Comparison of ENCODE assay signal across 8 cellular contexts in genomic region chr17:18038149-18038850, GRCh38. TPM values are rescaled to one million over a fixed set of nuclear protein-coding genes. Genes with fewer than 3 reads are reported as not detected.
DNase-seq lines count a peak whose midpoint lies in the region; ATAC-seq and TF ChIP-seq lines count a peak whose summit lies in the region.

No MANE protein-coding gene starts in this region.

- H3K27ac Mint-ChIP-seq in T-helper 17 cell (peak overlapping the region; percentile 89), endodermal cell (peak overlapping the region; percentile 93)

- peaks cover 3% of the 10 kb centered on the region for H3K36me3 Mint-ChIP-seq in T-helper 17 cell (ENCODE audit: low read depth)
- H3K36me3 Mint-ChIP-seq in endodermal cell (ENCODE audit: low read depth): peaks cover 3% of the 10 kb centered on the region

- intact Hi-C loops in left ventricle myocardium inferior (cut with micrococcal nuclease): loop anchor here (10.0 kb wide), 1 partner anchor 143 kb away; no protein-coding TSS in a partner anchor
- intact Hi-C loops in left cardiac atrium (cut with DNase I): loop anchor here (5.0 to 10.0 kb wide), 5 partner anchors 113 to 361 kb away; no protein-coding TSS in a partner anchor

- H3K4me3 ChIP-seq in left ventricle myocardium inferior: peak overlapping the region; percentile 88
- H3K4me3 ChIP-seq in endodermal cell (ENCODE audit: low read length): peak overlapping the region; percentile 97
- peak overlapping the region; percentile 83 for H3K4me3 ChIP-seq in neuron (ENCODE audit: low read length)

- H3K4me3 Mint-ChIP-seq in T-helper 17 cell: peak overlapping the region; percentile 100
- H3K4me3 Mint-ChIP-seq in endodermal cell: peak overlapping the region; percentile 92

- peak overlapping the region; percentile 56 for H2AFZ ChIP-seq in neuron (ENCODE audit: low read depth, low read length)

- TF ChIP-seq CTCF in left ventricle myocardium inferior (IDR thresholded peaks at IDR 0.05; ENCODE audit: borderline replicate concordance): no peak
- no peak for TF ChIP-seq CTCF in endodermal cell (conservative IDR thresholded peaks at IDR 0.05)

- H3K27me3 Mint-ChIP-seq in T-helper 17 cell: no peaks in the 10 kb centered on the region
- no peaks in the 10 kb centered on the region for H3K27me3 Mint-ChIP-seq in endodermal cell (ENCODE audit: insufficient read depth)

- H3K27me3 ChIP-seq in left ventricle myocardium inferior (ENCODE audit: low read depth): no peaks in the 10 kb centered on the region
- no peaks in the 10 kb centered on the region for H3K27me3 ChIP-seq in endodermal cell (ENCODE audit: control insufficient read depth, insufficient read depth, low read length, poor library complexity, severe bottlenecking)
- no peaks in the 10 kb centered on the region for H3K27me3 ChIP-seq in neuron (ENCODE audit: insufficient read depth, low read length)

- H3K9me3 ChIP-seq in left ventricle myocardium inferior (replicated peaks) (no peaks in the 10 kb centered on the region), T-helper 17 cell (ENCODE audit: control insufficient read depth, low read length, poor library complexity, severe bottlenecking) (no peaks in the 10 kb centered on the region), endodermal cell (ENCODE audit: control insufficient read depth, low read length) (no peaks in the 10 kb centered on the region), neuron (ENCODE audit: low read length) (no peaks in the 10 kb centered on the region)

- DNase-seq in left ventricle myocardium inferior (no peak), left cardiac atrium (no peak), T-helper 17 cell (no peak), endodermal cell (peak; percentile 68), 8988T (no peak), AG20443 (ENCODE audit: low spot score) (no peak)

- ATAC-seq in left cardiac atrium (no peak), T-helper 17 cell (no peak), GM19463 (IDR thresholded peaks at IDR 0.05; ENCODE audit: unreplicated experiment) (no peak)

- no peaks in the 10 kb centered on the region for H3K36me3 ChIP-seq in left ventricle myocardium inferior
- peaks cover 36% of the 10 kb centered on the region for H3K36me3 ChIP-seq in endodermal cell (ENCODE audit: control insufficient read depth, insufficient read depth, low read length)
- H3K36me3 ChIP-seq in neuron (ENCODE audit: insufficient read depth, low read length): no peaks in the 10 kb centered on the region

- H3K9ac ChIP-seq in endodermal cell (ENCODE audit: extremely low read depth, low read length, poor library complexity, severe bottlenecking): peak overlapping the region; percentile 90

- H3K4me1 ChIP-seq in left ventricle myocardium inferior (peaks cover 68% of the 10 kb centered on the region), endodermal cell (ENCODE audit: control insufficient read depth, insufficient read depth, low read length) (peaks cover 5% of the 10 kb centered on the region), neuron (ENCODE audit: insufficient read depth, low read length) (peaks cover 31% of the 10 kb centered on the region)

- WGBS in endodermal cell (ENCODE audit: insufficient coverage in 1 of 2, insufficient read length in 1 of 2), 2 experiments: 5 to 6% methylated on average over 11 to 12 of the region's 13 CpGs

- H3K4me1 Mint-ChIP-seq in T-helper 17 cell (peaks cover 48% of the 10 kb centered on the region), endodermal cell (peaks cover 51% of the 10 kb centered on the region)

- no peaks in the 10 kb centered on the region for H3K9me3 Mint-ChIP-seq in endodermal cell

- H3K27ac ChIP-seq in left ventricle myocardium inferior (replicated peaks) (peak overlapping the region; percentile 89), endodermal cell (ENCODE audit: low read depth, low read length) (no peak overlapping the region)

RNA-seq across cellular contexts. Expression of gene ATPAF2, which starts 0.7 kb away (rescaled TPM):
- total RNA-seq in left ventricle myocardium inferior (37.5 TPM), left cardiac atrium (10 to 100 TPM; 21.7 to 30.5 TPM), T-helper 17 cell (10 to 100 TPM; 24.3 to 26.7 TPM), endodermal cell (10 to 100 TPM; 31.4 to 50.8 TPM)
- polyA plus RNA-seq in endodermal cell (2013, experiment 1 of 2): 40.7 TPM
- polyA plus RNA-seq in endodermal cell (2013, experiment 2 of 2): 44.1 TPM

RNA-seq across cellular contexts. Expression of gene GID4, which starts 0.9 kb away (rescaled TPM):
- total RNA-seq in left ventricle myocardium inferior (18.0 TPM), left cardiac atrium (10 to 100 TPM; 14.6 to 15.1 TPM), T-helper 17 cell (1 to 10 TPM; 6.7 to 7.8 TPM), endodermal cell (10 to 100 TPM; 20.5 to 20.8 TPM)
- 17.2 TPM for polyA plus RNA-seq in endodermal cell (2013, experiment 1 of 2)
- polyA plus RNA-seq in endodermal cell (2013, experiment 2 of 2): 17.1 TPM

RNA-seq across cellular contexts. Expression of gene DRG2, which starts 49.4 kb away (rescaled TPM):
- total RNA-seq in left ventricle myocardium inferior (20.2 TPM), left cardiac atrium (10 to 100 TPM; 17.8 to 22.2 TPM), T-helper 17 cell (10 to 100 TPM; 43.6 to 52.3 TPM), endodermal cell (10 to 100 TPM; 45.1 to 49.9 TPM)
- 38.1 TPM for polyA plus RNA-seq in endodermal cell (2013, experiment 1 of 2)
- polyA plus RNA-seq in endodermal cell (2013, experiment 2 of 2): 38.7 TPM
